10 cellular contexts compared by ENCODE assay signal in genomic region chr11:35126000-35126878, GRCh38. TPM values are rescaled to one million over a fixed set of nuclear protein-coding genes. Genes with fewer than 3 reads are reported as not detected.
DNase-seq lines count a peak whose midpoint lies in the region; ATAC-seq and TF ChIP-seq lines count a peak whose summit lies in the region.
"Had no signal": no experiment of that assay in that cellular context is flagged by ENCODE, and none has a peak within 500 bp of the region (broad histone marks: within the 10 kb centered on the region; RNA-seq: fewer than 3 reads in every experiment).

No MANE protein-coding gene starts in this region.

- H3K27me3 ChIP-seq in psoas muscle (ENCODE audit: insufficient read depth in 3 of 3, low read length in 2 of 3) = no peaks in the 10 kb centered on the region
- no peaks in the 10 kb centered on the region for H3K27me3 ChIP-seq in osteoblast (ENCODE audit: insufficient read depth, low read length)

- H3K27ac ChIP-seq in psoas muscle (no peak overlapping the region), osteoblast (ENCODE audit: low read depth, low read length) (no peak overlapping the region)
- H3K27ac ChIP-seq: C4-2B had no signal

- H3K9me3 ChIP-seq in psoas muscle = no peaks in the 10 kb centered on the region
- no peaks in the 10 kb centered on the region for H3K9me3 ChIP-seq in osteoblast (ENCODE audit: low read depth, low read length)

- H3K79me2 ChIP-seq in osteoblast (ENCODE audit: insufficient read depth, low read length) = no peaks in the 10 kb centered on the region

- no peak overlapping the region for H3K4me3 ChIP-seq in psoas muscle
- no peak overlapping the region for H3K4me3 ChIP-seq in osteoblast (ENCODE audit: insufficient read depth, low read length)

- no peak overlapping the region for H2AFZ ChIP-seq in osteoblast (ENCODE audit: low read length)

- WGBS in psoas muscle, 3 donors = 85 to 86% (median 86%) methylated on average over 6 of the region's 6 CpGs

- no peak for TF ChIP-seq CTCF in psoas muscle (IDR thresholded peaks at IDR 0.05)
- no peak for TF ChIP-seq CTCF in osteoblast (IDR thresholded peaks at IDR 0.05; ENCODE audit: extremely low read depth, low read depth, low read length)

- H3K36me3 ChIP-seq in psoas muscle (ENCODE audit: insufficient read depth in 1 of 2, low read depth in 1 of 2) (no peaks in the 10 kb centered on the region), osteoblast (ENCODE audit: insufficient read depth, low read length) (no peaks in the 10 kb centered on the region)

- intact Hi-C loops in psoas muscle (cut with DNase I) = no loop called here

- H3K4me2 ChIP-seq in osteoblast (ENCODE audit: insufficient read depth, low read length) = no peak overlapping the region

- H3K4me1 ChIP-seq in psoas muscle = no peaks in the 10 kb centered on the region
- no peaks in the 10 kb centered on the region for H3K4me1 ChIP-seq in osteoblast (ENCODE audit: insufficient read depth, low read length)

- no peaks in the 10 kb centered on the region for H4K20me1 ChIP-seq in osteoblast (ENCODE audit: insufficient read depth, low read length)

- ATAC-seq in HG02943 (IDR thresholded peaks at IDR 0.05; ENCODE audit: low read depth, unreplicated experiment) = peak; percentile 48
- no peak for ATAC-seq in psoas muscle

- DNase-seq in stimulated activated CD8-positive, alpha-beta memory T cell treated with anti-CD3 and anti-CD28 coated beads, Interleukin-4, amount 100 ng/mL, for 24 hours (ENCODE audit: low read depth) = peak; percentile 34
- DNase-seq in stimulated activated CD8-positive, alpha-beta memory T cell treated with anti-CD3 and anti-CD28 coated beads, Interleukin-4, amount 100 ng/mL, for 48 hours = no peak
- DNase-seq in activated CD4-positive, alpha-beta T cell treated with anti-CD3 and anti-CD28 coated beads, Interleukin-2, amount 50 U/mL, for 48 hours = peak; percentile 46 to 65
- DNase-seq in psoas muscle (no peak), COLO668 (lab: John Stamatoyannopoulos, UW; ENCODE audit: unreplicated experiment) (no peak), osteoblast (ENCODE audit: insufficient read length, low spot score, missing footprints) (no peak), NCI-H1092 treated with DMSO at 0.1 percent for 48 hours (lab: John Stamatoyannopoulos, UW) (no peak)
- DNase-seq: NCI-H2081 had no signal

RNA-seq across cellular contexts. Expression of gene CD44, which starts 12.7 kb away (rescaled TPM):
- 10 to 100 TPM; 23.2 to 35.4 (median 25.5) TPM for total RNA-seq in psoas muscle
- polyA plus RNA-seq in psoas muscle = 1 to 10 TPM; 3.4 to 9.9 (median 9.8) TPM
- total RNA-seq in osteoblast = 238 and 268 TPM in 2 replicates

Comparison
In these comparisons a context has a peak if more than half of its experiments do, and no peak if none do; other contexts are left out.
1. DNase-seq: peak in stimulated activated CD8-positive, alpha-beta memory T cell treated with anti-CD3 and anti-CD28 coated beads, Interleukin-4, amount 100 ng/mL, for 24 hours (single experiment) and activated CD4-positive, alpha-beta T cell treated with anti-CD3 and anti-CD28 coated beads, Interleukin-2, amount 50 U/mL, for 48 hours (2 of 2); none in stimulated activated CD8-positive, alpha-beta memory T cell treated with anti-CD3 and anti-CD28 coated beads, Interleukin-4, amount 100 ng/mL, for 48 hours (single experiment), psoas muscle (0 of 2), COLO668 (single experiment), osteoblast (single experiment) and NCI-H1092 treated with DMSO at 0.1 percent for 48 hours (single experiment).